Comparison of ENCODE assay signal across 23 cellular contexts in genomic region chr12:114293571-114294302, GRCh38.
"Had no signal": no experiment of that assay in that cellular context is flagged by ENCODE, and none has a peak within 500 bp of the region (broad histone marks: within the 10 kb centered on the region; RNA-seq: fewer than 3 reads in every experiment).

No MANE protein-coding gene starts in this region.

- H3K4me1 ChIP-seq: colonic mucosa, esophagus muscularis mucosa, esophagus squamous epithelium, foreskin keratinocyte, gastrocnemius medialis, gastroesophageal sphincter, heart left ventricle, heart right ventricle had no signal

- H3K27me3 ChIP-seq: colonic mucosa, esophagus squamous epithelium, foreskin keratinocyte, gastrocnemius medialis, gastroesophageal sphincter, heart left ventricle, heart right ventricle had no signal

- H3K9me3 ChIP-seq: colonic mucosa, esophagus squamous epithelium, gastrocnemius medialis had no signal

- H3K4me3 ChIP-seq: colonic mucosa, coronary artery, dorsolateral prefrontal cortex, esophagus muscularis mucosa, esophagus squamous epithelium, gastrocnemius medialis, gastroesophageal sphincter, heart left ventricle, heart right ventricle had no signal

- H3K36me3 ChIP-seq: colonic mucosa, esophagus muscularis mucosa, esophagus squamous epithelium, gastrocnemius medialis, gastroesophageal sphincter, heart left ventricle, heart right ventricle had no signal

- DNase-seq: colonic mucosa; cortex of kidney; dermis blood vessel endothelial cell; dorsolateral prefrontal cortex; effector CD4-positive, alpha-beta T cell; effector CD8-positive, alpha-beta T cell; effector memory CD4-positive, alpha-beta T cell; effector memory CD8-positive, alpha-beta T cell; endodermal cell; erythroblast; esophagus squamous epithelium; foreskin melanocyte; gastrocnemius medialis; glutamatergic neuron; head of caudate nucleus; heart left ventricle; heart right ventricle had no signal

- H3K27ac ChIP-seq: colonic mucosa, coronary artery, dorsolateral prefrontal cortex, epithelial cell of prostate, esophagus muscularis mucosa, esophagus squamous epithelium, foreskin keratinocyte, gastrocnemius medialis, gastroesophageal sphincter, heart left ventricle, heart right ventricle had no signal

- ATAC-seq: effector memory CD8-positive, alpha-beta T cell; esophagus mucosa; foreskin keratinocyte; gastrocnemius medialis; gastroesophageal sphincter; heart left ventricle; heart right ventricle had no signal
